Comparison of ENCODE assay signal across 17 cellular contexts in genomic region chr5:135345945-135346731, GRCh38. TPM values are rescaled to one million over a fixed set of nuclear protein-coding genes. Genes with fewer than 3 reads are reported as not detected.
DNase-seq lines count a peak whose midpoint lies in the region; ATAC-seq, FAIRE-seq and TF ChIP-seq lines count a peak whose summit lies in the region.
"Had no signal": no experiment of that assay in that cellular context is flagged by ENCODE, and none has a peak within 500 bp of the region (broad histone marks: within the 10 kb centered on the region; RNA-seq: fewer than 3 reads in every experiment).

No MANE protein-coding gene starts in this region.

- no peak for TF ChIP-seq CTCF in GM12878 (IDR thresholded peaks at IDR 0.05 in 2 of 3, conservative IDR thresholded peaks at IDR 0.05 in 1 of 3; ENCODE audit: control insufficient read depth in 2 of 3, extremely low read depth in 1 of 3, insufficient read depth in 1 of 3, low read depth in 3 of 3, low read length in 3 of 3)
- TF ChIP-seq CTCF in neural crest cell (conservative IDR thresholded peaks at IDR 0.05) = no peak

- H3K4me1 ChIP-seq in CD4-positive, alpha-beta memory T cell (ENCODE audit: insufficient read depth, low read length) = no peaks in the 10 kb centered on the region
- peaks cover 9% of the 10 kb centered on the region for H3K4me1 ChIP-seq in GM12878 (ENCODE audit: control insufficient read depth, insufficient read depth, low read length)
- H3K4me1 ChIP-seq: BLaER1 had no signal

- peak; percentile 62 for ATAC-seq in GM18867 (IDR thresholded peaks at IDR 0.05; ENCODE audit: unreplicated experiment)
- peak; percentile 49; the same call in 2 of the 3 replicates for ATAC-seq in GM12878
- no peak for ATAC-seq in GM19452 (IDR thresholded peaks at IDR 0.05; ENCODE audit: unreplicated experiment)

- no peak for FAIRE-seq in GM12878 (lab: Jason Lieb, UNC)

- no peak for TF ChIP-seq RAD21 in GM12878 (IDR thresholded peaks at IDR 0.05; ENCODE audit: insufficient read depth, low read depth, low read length)

- CTCF ChIA-PET in CD4-positive, alpha-beta memory T cell (lab: Charles Lee; ENCODE audit: partially characterized antibody) = no interaction called here
- CTCF ChIA-PET in GM12878 (lab: Yijun Ruan, JAX) = interaction anchor here (1.0 to 1.4 kb wide), 3 partner anchors 80 to 113 kb away, joined by 3 to 5 read pairs (median 4); no protein-coding TSS in a partner anchor

- no peak overlapping the region for H3K27ac ChIP-seq in CD4-positive, alpha-beta memory T cell (ENCODE audit: low read depth, low read length)
- H3K27ac ChIP-seq in GM12878 (ENCODE audit: control insufficient read depth, insufficient read depth) = no peak overlapping the region
- H3K27ac ChIP-seq: BLaER1, brain microvascular endothelial cell, GM23248 had no signal

- H3K9me3 Mint-ChIP-seq in CD4-positive, alpha-beta memory T cell = no peaks in the 10 kb centered on the region
- H3K9me3 Mint-ChIP-seq in neural crest cell = no peaks in the 10 kb centered on the region

- H3K9me3 ChIP-seq in CD4-positive, alpha-beta memory T cell (ENCODE audit: control insufficient read depth in 1 of 2, low read length in 2 of 2) = no peaks in the 10 kb centered on the region
- H3K9me3 ChIP-seq in GM12878 (replicated peaks; ENCODE audit: control insufficient read depth, insufficient read depth, low read length) = no peaks in the 10 kb centered on the region
- H3K9me3 ChIP-seq: BLaER1 had no signal

- no peak overlapping the region for H3K4me3 ChIP-seq in CD4-positive, alpha-beta memory T cell (ENCODE audit: low read length in 2 of 2)
- H3K4me3 ChIP-seq in GM12878 = no peak overlapping the region
- H3K4me3 ChIP-seq: BLaER1, GM23248 had no signal

- intact Hi-C loops in CD4-positive, alpha-beta memory T cell (cut with micrococcal nuclease) = no loop called here
- intact Hi-C loops in GM12878 (cut with micrococcal nuclease; ENCODE audit: unreplicated experiment) = no loop called here

- RAD21 ChIA-PET in GM12878 (lab: Charles Lee; ENCODE audit: unreplicated experiment) = no interaction called here

- no peak for DNase-seq in CD4-positive, alpha-beta memory T cell
- no peak for DNase-seq in GM12878 (ENCODE audit: low read depth, low spot score)
- DNase-seq in neural crest cell (ENCODE audit: low read depth, low spot score) = no peak
- no peak for DNase-seq in DMS79 treated with DMSO at 0.1 percent for 48 hours (lab: John Stamatoyannopoulos, UW)
- no peak for DNase-seq in AG20443 (ENCODE audit: low spot score)
- DNase-seq: activated gamma-delta T cell treated with Interleukin-2 at 50 U/mL for 16 hours; brain microvascular endothelial cell; DMS79; effector CD4-positive, alpha-beta T cell; GM23248; MM.1S; NCI-H187 treated with DMSO at 0.1 percent for 48 hours; NCI-H526 treated with DMSO at 0.1 percent for 48 hours had no signal

- POLR2A ChIA-PET in CD4-positive, alpha-beta memory T cell (lab: Charles Lee; ENCODE audit: partially characterized antibody) = no interaction called here
- POLR2A ChIA-PET in GM12878 (lab: Charles Lee) = no interaction called here

- H3K79me2 ChIP-seq in GM12878 (ENCODE audit: control insufficient read depth, insufficient read depth, low read length) = no peaks in the 10 kb centered on the region

- no peaks in the 10 kb centered on the region for H3K4me1 Mint-ChIP-seq in CD4-positive, alpha-beta memory T cell
- no peaks in the 10 kb centered on the region for H3K4me1 Mint-ChIP-seq in neural crest cell

- no peak overlapping the region for H3K4me2 ChIP-seq in GM12878 (ENCODE audit: control insufficient read depth, insufficient read depth)
- H3K4me2 ChIP-seq: BLaER1 had no signal

- BruUV-seq in GM12878 (replicated peaks; lab: Mats Ljungman, UMichigan) = no TSS peak

- TF ChIP-seq POLR2A in GM12878 (IDR thresholded peaks at IDR 0.05; ENCODE audit: low read depth, low read length) = no peak

- no peak overlapping the region for H2AFZ ChIP-seq in GM12878 (ENCODE audit: control insufficient read depth, low read depth, low read length)
- H2AFZ ChIP-seq: GM23248 had no signal

- H3K27me3 ChIP-seq in CD4-positive, alpha-beta memory T cell (ENCODE audit: insufficient read depth, low read length) = no peaks in the 10 kb centered on the region
- H3K27me3 ChIP-seq in GM12878 (replicated peaks in 1 of 2; ENCODE audit: control insufficient read depth in 2 of 2, insufficient read depth in 2 of 2, low read length in 1 of 2) = no peaks in the 10 kb centered on the region
- H3K27me3 ChIP-seq: BLaER1, brain microvascular endothelial cell had no signal

- H4K20me1 ChIP-seq in GM12878 (ENCODE audit: control insufficient read depth, insufficient read depth) = no peaks in the 10 kb centered on the region

- no peak overlapping the region for H3K9ac ChIP-seq in GM12878 (ENCODE audit: control insufficient read depth, insufficient read depth, low read length)
- H3K9ac ChIP-seq: BLaER1, GM23248 had no signal

- in situ Hi-C loops in GM12878 (cut with MboI) = no loop called here

- H3K27ac Mint-ChIP-seq in CD4-positive, alpha-beta memory T cell = peak overlapping the region in 5 of 7 donors; percentile 3 to 41 (median 12)
- peak overlapping the region; percentile 67 for H3K27ac Mint-ChIP-seq in neural crest cell (ENCODE audit: unreplicated experiment)
- H3K27ac Mint-ChIP-seq: progenitor cell of endocrine pancreas had no signal

- no peak overlapping the region for H3K4me3 Mint-ChIP-seq in CD4-positive, alpha-beta memory T cell
- H3K4me3 Mint-ChIP-seq in neural crest cell = no peak overlapping the region

- SMC1A ChIA-PET in GM12878 (lab: Charles Lee; ENCODE audit: uncharacterized antibody, unreplicated experiment) = interaction anchor here (1.4 kb wide), 1 partner anchor 220 kb away, joined by 4 read pairs; no protein-coding TSS in a partner anchor

- WGBS in GM12878 (ENCODE audit: insufficient coverage, insufficient replicate concordance, low lambda C conversion rate, missing lambda C conversion rate) = 80% methylated on average over 6 of the region's 6 CpGs

- H3K36me3 Mint-ChIP-seq in CD4-positive, alpha-beta memory T cell = peaks cover 53 to 84% of the 10 kb centered on the region in 2 donors
- peaks cover 5% of the 10 kb centered on the region for H3K36me3 Mint-ChIP-seq in neural crest cell (ENCODE audit: low read depth)

- no peaks in the 10 kb centered on the region for H3K27me3 Mint-ChIP-seq in CD4-positive, alpha-beta memory T cell
- H3K27me3 Mint-ChIP-seq in neural crest cell (ENCODE audit: low read depth) = no peaks in the 10 kb centered on the region
- H3K27me3 Mint-ChIP-seq: progenitor cell of endocrine pancreas had no signal

- peaks cover 57% of the 10 kb centered on the region for H3K36me3 ChIP-seq in CD4-positive, alpha-beta memory T cell (ENCODE audit: insufficient read depth, low read length)
- peaks cover 29 to 42% of the 10 kb centered on the region in 2 experiments for H3K36me3 ChIP-seq in GM12878 (ENCODE audit: control insufficient read depth in 2 of 2, insufficient read depth in 2 of 2, low read length in 1 of 2)

- TF ChIP-seq EP300 in GM12878 (IDR thresholded peaks at IDR 0.05; ENCODE audit: borderline replicate concordance in 1 of 2, control insufficient read depth in 1 of 2, low read depth in 2 of 2, low read length in 2 of 2) = no peak

TF ChIP-seq in GM12878, 131 proteins besides CTCF, POLR2A, EP300 and RAD21:
- TF ChIP-seq ZBED1 (IDR thresholded peaks at IDR 0.05; ENCODE audit: borderline replicate concordance) (no peak), STAT3 (IDR thresholded peaks at IDR 0.05; ENCODE audit: low read depth, low read length) (no peak), CREB1 (IDR thresholded peaks at IDR 0.05; ENCODE audit: low read depth) (no peak), RFX5 (IDR thresholded peaks at IDR 0.05; ENCODE audit: low read depth, low read length) (no peak), RBBP5 (conservative IDR thresholded peaks at IDR 0.05) (no peak)

RNA-seq across cellular contexts. Expression of gene MACROH2A1, which starts 52.9 kb away (rescaled TPM):
- total RNA-seq in CD4-positive, alpha-beta memory T cell = 100 to 1,000 TPM; 100 to 104 TPM
- polyA plus RNA-seq in CD4-positive, alpha-beta memory T cell = 100 to 1,000 TPM; 112 to 181 TPM
- 249 and 264 TPM in 2 replicates for total RNA-seq in GM12878 (2013; cell fraction: nucleolus; rRNA removed)
- total RNA-seq in GM12878 (2014; rRNA removed) = 222 and 237 TPM in 2 replicates
- total RNA-seq in GM12878 (2014; rRNA removed; fragmentation: Illumina TruSeq; extraction: Trizol) = 187 TPM in 2 replicates
- total RNA-seq in GM12878 (2021) = 196 and 198 TPM in 2 replicates
- polyA plus RNA-seq in GM12878 (2011; ENCODE audit: low read depth) = 59.6 TPM
- polyA plus RNA-seq in GM12878 (2011; rRNA removed) = 140 and 160 TPM in 2 replicates
- 147 and 202 TPM in 2 replicates for polyA plus RNA-seq in GM12878 (2011; cell fraction: cytosol; rRNA removed)
- 281 and 380 TPM in 2 replicates for polyA plus RNA-seq in GM12878 (2011; cell fraction: nucleus; rRNA removed)
- 89.0 and 90.7 TPM in 2 replicates for polyA plus RNA-seq in GM12878 (2012)
- polyA plus RNA-seq in GM12878 (2014; fragmentation: Illumina TruSeq; extraction: Trizol) = 185 and 227 TPM in 2 replicates
- 10 to 100 TPM; 45.7 to 77.2 TPM for polyA plus RNA-seq in GM12878 (2014; fragmentation: Nextera tagmentation; extraction: Ambion mirVana)
- 195 and 201 TPM in 2 replicates for polyA plus RNA-seq in GM12878 (2014; rRNA removed)
- polyA plus RNA-seq in GM12878 (2016; fragmentation: Nextera tagmentation; extraction: Ambion mirVana) = 100 to 1,000 TPM; 224 to 230 TPM
- polyA minus RNA-seq in GM12878 (2011; rRNA and poly(A)+ RNA removed) = 100 and 128 TPM in 2 replicates
- 41.8 and 48.6 TPM in 2 replicates for polyA minus RNA-seq in GM12878 (2011; cell fraction: cytosol; rRNA and poly(A)+ RNA removed)
- polyA minus RNA-seq in GM12878 (2011; cell fraction: nucleus; rRNA and poly(A)+ RNA removed) = 101 and 204 TPM in 2 replicates
- total RNA-seq in neural crest cell = 339 and 353 TPM in 2 replicates
